15 cellular contexts compared by ENCODE assay signal in the genomic region with DNA sequence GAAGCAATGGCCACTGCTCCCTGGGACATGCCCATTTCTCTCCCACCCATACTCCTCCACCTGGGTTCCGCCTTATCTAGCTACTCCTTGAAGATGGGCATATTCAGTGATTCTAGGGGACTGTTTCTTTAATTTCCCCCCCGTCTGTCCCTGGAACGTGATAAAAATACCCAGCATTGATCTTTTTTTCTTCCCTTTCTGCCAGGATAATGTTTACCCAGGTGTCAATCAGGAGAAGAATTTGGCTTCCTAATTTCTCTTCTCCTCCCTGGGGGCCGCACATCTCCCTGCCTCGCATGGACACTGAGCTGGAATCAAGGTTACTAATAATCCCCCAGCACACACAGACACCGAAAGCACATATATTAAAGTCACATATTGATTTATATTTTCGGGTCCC. TPM values are rescaled to one million over a fixed set of nuclear protein-coding genes. Genes with fewer than 3 reads are reported as not detected.
A peak's percentile ranks its signal among the peaks of the same experiment; 100 is the strongest.
DNase-seq lines count a peak whose midpoint lies in the region; TF ChIP-seq lines count a peak whose summit lies in the region.
"Had no signal": no experiment of that assay in that cellular context is flagged by ENCODE, and none has a peak within 500 bp of the region (broad histone marks: within the 10 kb centered on the region; RNA-seq: fewer than 3 reads in every experiment).

No MANE protein-coding gene starts in this region.

- H3K4me3 Mint-ChIP-seq in brain (peak overlapping the region in 1 of 5 experiments; percentile 48), mesothelial cell of epicardium (no peak overlapping the region), glutamatergic neuron (ENCODE audit: unreplicated experiment) (no peak overlapping the region)
- H3K4me3 Mint-ChIP-seq: CD8-positive, alpha-beta T cell had no signal

- peaks cover 0 to 2% (median 0%) of the 10 kb centered on the region in 5 experiments for H3K9me3 Mint-ChIP-seq in brain
- no peaks in the 10 kb centered on the region for H3K9me3 Mint-ChIP-seq in mesothelial cell of epicardium
- H3K9me3 Mint-ChIP-seq in glutamatergic neuron (ENCODE audit: unreplicated experiment): peaks cover 6% of the 10 kb centered on the region
- H3K9me3 Mint-ChIP-seq: CD8-positive, alpha-beta T cell; H9; IgD-negative memory B cell had no signal

- TF ChIP-seq CTCF in brain (conservative IDR thresholded peaks at IDR 0.05) (no peak), mesothelial cell of epicardium (IDR thresholded peaks at IDR 0.05; ENCODE audit: unreplicated experiment) (no peak), glutamatergic neuron (IDR thresholded peaks at IDR 0.05; ENCODE audit: partially characterized antibody, unreplicated experiment) (no peak)

- H3K4me1 Mint-ChIP-seq in brain (peaks cover 64% of the 10 kb centered on the region), mesothelial cell of epicardium (peaks cover 39% of the 10 kb centered on the region), glutamatergic neuron (ENCODE audit: low read depth, unreplicated experiment) (peaks cover 23% of the 10 kb centered on the region)

- H3K27ac Mint-ChIP-seq in brain (peak overlapping the region; percentile 2 to 81 (median 29)), mesothelial cell of epicardium (peak overlapping the region; percentile 13), glutamatergic neuron (ENCODE audit: unreplicated experiment) (no peak overlapping the region)
- H3K27ac Mint-ChIP-seq: CD8-positive, alpha-beta T cell; IgD-negative memory B cell had no signal

- DNase-seq in NCI-H446 treated with DMSO at 0.1 percent for 48 hours (lab: John Stamatoyannopoulos, UW): peak; percentile 15
- DNase-seq in mesothelial cell of epicardium (ENCODE audit: low spot score in 2 of 2, unreplicated experiment in 2 of 2): no peak
- no peak for DNase-seq in HuH-7.5 (ENCODE audit: low spot score)
- no peak for DNase-seq in glutamatergic neuron
- DNase-seq in NCI-H524 (lab: John Stamatoyannopoulos, UW): no peak
- no peak for DNase-seq in cerebellum (ENCODE audit: low spot score)
- DNase-seq: BE2C; CD8-positive, alpha-beta T cell; COR-L47; DMS153; DMS79 treated with DMSO at 0.1 percent for 48 hours; GOT3 had no signal

- H3K36me3 Mint-ChIP-seq in brain (no peaks in the 10 kb centered on the region), mesothelial cell of epicardium (no peaks in the 10 kb centered on the region), glutamatergic neuron (ENCODE audit: unreplicated experiment) (no peaks in the 10 kb centered on the region)
- H3K36me3 Mint-ChIP-seq: CD8-positive, alpha-beta T cell had no signal

- H3K27me3 Mint-ChIP-seq in brain (peaks cover 10% of the 10 kb centered on the region), mesothelial cell of epicardium (ENCODE audit: low read depth) (peaks cover 20% of the 10 kb centered on the region), glutamatergic neuron (ENCODE audit: unreplicated experiment) (peaks cover 14% of the 10 kb centered on the region)

RNA-seq across cellular contexts. Expression of gene DCAKD, which starts 35.2 kb away (rescaled TPM):
- polyA plus RNA-seq in brain (ENCODE audit: insufficient read depth, low read depth, low replicate concordance): 95.0 TPM
- total RNA-seq in mesothelial cell of epicardium (83.2 to 86.0 TPM (median 83.2 TPM) in 3 replicates), glutamatergic neuron (ENCODE audit: unreplicated experiment) (39.9 TPM), cerebellum (41.9 TPM)

RNA-seq across cellular contexts. Expression of gene NMT1, which starts 44.9 kb away (rescaled TPM):
- polyA plus RNA-seq in brain (ENCODE audit: insufficient read depth, low read depth, low replicate concordance): 60.8 TPM
- total RNA-seq in mesothelial cell of epicardium (80.6 to 86.1 TPM (median 80.9 TPM) in 3 replicates), glutamatergic neuron (ENCODE audit: unreplicated experiment) (96.5 TPM), cerebellum (30.4 TPM)

RNA-seq across cellular contexts. Expression of gene C1QL1, which starts 48.1 kb away (rescaled TPM):
- polyA plus RNA-seq in brain (ENCODE audit: insufficient read depth, low read depth, low replicate concordance): 47.6 TPM
- total RNA-seq in mesothelial cell of epicardium (2.2 to 3.1 TPM (median 3.0 TPM) in 3 replicates), glutamatergic neuron (ENCODE audit: unreplicated experiment) (14.6 TPM), cerebellum (4.3 TPM)
- total RNA-seq: CD8-positive, alpha-beta T cell had no signal
- polyA plus RNA-seq: IgD-negative memory B cell had no signal
